In genomic region chr2:69973335-69973735, GRCh38 we compare ENCODE assay signal across 1 cellular context.
A peak's percentile ranks its signal among the peaks of the same experiment; 100 is the strongest.
TF ChIP-seq lines count a peak whose summit lies in the region.

No MANE protein-coding gene starts in this region.

TF ChIP-seq in K562, 482 proteins besides CTCF, POLR2A, EP300 and RAD21 (continued from another document and continues in another):
- TF ChIP-seq HDAC1 (IDR thresholded peaks at IDR 0.05) (0 out of 4 replicates have a peak, but pooled peaks of 1 of the 2 experiments have one; percentile 35), RHOXF2B (CRISPR knock-in tag; conservative IDR thresholded peaks at IDR 0.05) (no peak), GATA2 (CRISPR knock-in tag; IDR thresholded peaks at IDR 0.05) (peak; percentile 74), RBM25 (IDR thresholded peaks at IDR 0.05; ENCODE audit: low read depth, low read length, severe bottlenecking) (peak; percentile 39), ZKSCAN3 (CRISPR knock-in tag; IDR thresholded peaks at IDR 0.05) (no peak), CGGBP1 (CRISPR knock-in tag; IDR thresholded peaks at IDR 0.05) (no peak), ZNF324 (CRISPR knock-in tag; IDR thresholded peaks at IDR 0.05) (no peak), NFRKB (IDR thresholded peaks at IDR 0.05; ENCODE audit: low read depth) (no peak), CEBPB (tag; IDR thresholded peaks at IDR 0.05) (no peak), FOXA1 (IDR thresholded peaks at IDR 0.05; ENCODE audit: borderline replicate concordance) (no peak), HES1 (IDR thresholded peaks at IDR 0.05; ENCODE audit: low read depth) (0 out of 2 replicates have a peak, but pooled peaks have one; percentile 10), CHD2 (IDR thresholded peaks at IDR 0.05; ENCODE audit: low read depth, low read length) (no peak), TCF3 (CRISPR knock-in tag; IDR thresholded peaks at IDR 0.05) (peak; percentile 85), NCOA2 (IDR thresholded peaks at IDR 0.05; ENCODE audit: partially characterized antibody in 2 of 2) (no peak), SUPT5H (IDR thresholded peaks at IDR 0.05) (no peak), ZNF717 (CRISPR knock-in tag; IDR thresholded peaks at IDR 0.05) (no peak), MEF2A (IDR thresholded peaks at IDR 0.05; ENCODE audit: control insufficient read depth, low read depth, low read length) (no peak), FOSL1 (tag; conservative IDR thresholded peaks at IDR 0.05) (peak; percentile 49), CBX1 (IDR thresholded peaks at IDR 0.05; ENCODE audit: low read depth) (no peak), TBL1XR1 (IDR thresholded peaks at IDR 0.05; ENCODE audit: low read length in 2 of 2) (peak in 1 of 2 experiments; percentile 56; a peak in 1 of 4 replicates), RFX7 (CRISPR knock-in tag; IDR thresholded peaks at IDR 0.05) (no peak), HMBOX1 (IDR thresholded peaks at IDR 0.05) (peak; percentile 93), ZC3H4 (CRISPR knock-in tag; IDR thresholded peaks at IDR 0.05; ENCODE audit: borderline replicate concordance) (no peak), KLF16 (IDR thresholded peaks at IDR 0.05) (no peak), ETV6 (IDR thresholded peaks at IDR 0.05; ENCODE audit: borderline replicate concordance in 1 of 2, low read depth in 2 of 2, low read length in 1 of 2) (no peak), ETV6 (CRISPR knock-in tag; IDR thresholded peaks at IDR 0.05; ENCODE audit: borderline replicate concordance) (no peak), SMAD4 (CRISPR knock-in tag; conservative IDR thresholded peaks at IDR 0.05) (peak; percentile 11; the same call in 1 of the 2 replicates), STAT5A (IDR thresholded peaks at IDR 0.05; ENCODE audit: borderline replicate concordance, low read length) (peak; percentile 58; the same call in 1 of the 2 replicates), GTF2F1 (IDR thresholded peaks at IDR 0.05; ENCODE audit: low read depth, low read length) (no peak), PRMT5 (CRISPR knock-in tag; IDR thresholded peaks at IDR 0.05) (no peak), ETS1 (conservative IDR thresholded peaks at IDR 0.05; ENCODE audit: control insufficient read depth, low read depth, low read length) (no peak), CREB5 (CRISPR knock-in tag; IDR thresholded peaks at IDR 0.05) (no peak), ATF1 (CRISPR knock-in tag; IDR thresholded peaks at IDR 0.05) (no peak), ATF1 (tag; IDR thresholded peaks at IDR 0.05) (no peak), ZNF77 (CRISPR knock-in tag; IDR thresholded peaks at IDR 0.05) (no peak), L3MBTL2 (IDR thresholded peaks at IDR 0.05) (peak; percentile 19; the same call in 1 of the 2 replicates), ZNF263 (CRISPR knock-in tag; IDR thresholded peaks at IDR 0.05; ENCODE audit: borderline replicate concordance) (peak; percentile 40; the same call in 1 of the 2 replicates), POLR2AphosphoS5 (IDR thresholded peaks at IDR 0.05; ENCODE audit: control insufficient read depth, insufficient read depth, low read depth, low read length) (peak; percentile 44; the same call in 1 of the 2 replicates), ZFP1 (CRISPR knock-in tag; IDR thresholded peaks at IDR 0.05) (no peak), SNAPC5 (CRISPR knock-in tag; IDR thresholded peaks at IDR 0.05) (no peak), RERE (CRISPR knock-in tag; IDR thresholded peaks at IDR 0.05; ENCODE audit: borderline replicate concordance) (no peak), RBM17 (IDR thresholded peaks at IDR 0.05; ENCODE audit: borderline replicate concordance, low read depth, low read length) (no peak), HSF4 (CRISPR knock-in tag; IDR thresholded peaks at IDR 0.05; ENCODE audit: borderline replicate concordance) (no peak), E2F5 (CRISPR knock-in tag; IDR thresholded peaks at IDR 0.05) (no peak), SMAD1 (IDR thresholded peaks at IDR 0.05; ENCODE audit: low read depth, low read length, partially characterized antibody) (no peak), TCF7 (IDR thresholded peaks at IDR 0.05; ENCODE audit: borderline replicate concordance) (no peak), FOXO4 (CRISPR knock-in tag; IDR thresholded peaks at IDR 0.05) (no peak), NELFE (IDR thresholded peaks at IDR 0.05; ENCODE audit: insufficient read depth, insufficient read length) (no peak), FOXP4 (CRISPR knock-in tag; IDR thresholded peaks at IDR 0.05; ENCODE audit: borderline replicate concordance) (no peak), NCOA6 (IDR thresholded peaks at IDR 0.05) (no peak), ZNF384 (IDR thresholded peaks at IDR 0.05; ENCODE audit: low read depth, low read length) (peak; percentile 98), PREB (CRISPR knock-in tag; IDR thresholded peaks at IDR 0.05) (no peak), ARNT (IDR thresholded peaks at IDR 0.05) (no peak), GTF2A2 (tag; IDR thresholded peaks at IDR 0.05) (no peak), BRCA1 (IDR thresholded peaks at IDR 0.05) (no peak), BRCA1 (CRISPR knock-in tag; IDR thresholded peaks at IDR 0.05) (no peak), FOXP1 (CRISPR knock-in tag; IDR thresholded peaks at IDR 0.05) (no peak), ZNF785 (CRISPR knock-in tag; IDR thresholded peaks at IDR 0.05) (no peak)
